ENCODE assay signal across 23 cellular contexts in the genomic region with DNA sequence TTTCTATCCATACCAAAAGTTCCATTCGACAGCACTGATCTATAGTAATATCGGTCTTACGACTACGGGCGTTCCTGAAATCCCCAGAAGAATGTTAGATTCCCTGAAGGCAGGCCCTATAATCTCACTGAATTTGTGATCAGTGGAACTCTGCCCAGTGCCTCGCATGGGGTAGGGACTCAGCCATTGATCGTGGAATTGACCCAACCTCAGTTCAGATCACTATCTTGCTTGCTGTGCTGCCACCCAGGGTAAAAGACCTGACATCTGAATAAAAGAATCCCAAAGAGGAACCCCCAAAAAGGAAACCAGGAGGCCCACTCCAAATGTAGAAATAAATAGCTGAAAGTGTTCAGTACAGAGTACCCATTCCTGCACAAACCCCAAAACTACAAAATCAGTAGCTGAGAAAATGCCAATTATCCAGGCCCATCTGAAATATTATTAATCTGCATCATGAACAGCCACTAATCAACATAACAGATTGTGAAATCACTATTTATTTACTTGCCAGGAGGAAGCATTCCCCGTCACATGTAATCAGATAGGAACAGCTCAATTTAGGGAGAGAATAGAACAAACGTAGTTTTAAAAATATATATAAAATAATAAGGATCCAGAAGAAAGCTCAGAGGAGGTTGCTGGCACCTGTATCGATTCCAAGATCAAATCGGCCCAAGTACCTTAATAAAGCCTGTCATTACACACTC.
"Had no signal": no experiment of that assay in that cellular context is flagged by ENCODE, and none has a peak within 500 bp of the region (broad histone marks: within the 10 kb centered on the region; RNA-seq: fewer than 3 reads in every experiment).

No MANE protein-coding gene starts in this region.

- H3K9me3 Mint-ChIP-seq: dendritic cell treated with granulocyte-macrophage colony-stimulating factor and Interleukin-4, amounts not matched to agents 40 ng/mL and 50 ng/mL, for 4 days; effector memory CD8-positive, alpha-beta T cell; endodermal cell; naive thymus-derived CD4-positive, alpha-beta T cell had no signal

- H3K27me3 ChIP-seq: colonic mucosa, esophagus squamous epithelium, gastrocnemius medialis, heart right ventricle had no signal

- H3K27ac ChIP-seq: colonic mucosa, epithelial cell of prostate, esophagus squamous epithelium, gastrocnemius medialis, heart right ventricle, left ventricle myocardium inferior, lower lobe of right lung had no signal

- H3K36me3 ChIP-seq: colonic mucosa, gastrocnemius medialis had no signal

- H3K27me3 Mint-ChIP-seq: dendritic cell treated with granulocyte-macrophage colony-stimulating factor and Interleukin-4, amounts not matched to agents 40 ng/mL and 50 ng/mL, for 4 days; naive thymus-derived CD4-positive, alpha-beta T cell had no signal

- H3K4me1 ChIP-seq: esophagus squamous epithelium, lower lobe of right lung had no signal

- H3K4me1 Mint-ChIP-seq: endodermal cell; naive thymus-derived CD4-positive, alpha-beta T cell had no signal

- DNase-seq: colonic mucosa; cortex of kidney; effector CD8-positive, alpha-beta T cell; effector memory CD8-positive, alpha-beta T cell; endodermal cell; erythroblast; esophagus squamous epithelium; foreskin fibroblast; foreskin melanocyte; gastrocnemius medialis; glutamatergic neuron; head of caudate nucleus; heart right ventricle; hippocampal formation; left cardiac atrium; left ventricle myocardium inferior; lower lobe of right lung; mesenchymal stem cell; midbrain; naive thymus-derived CD4-positive, alpha-beta T cell had no signal

- H3K9me3 ChIP-seq: colonic mucosa, esophagus squamous epithelium, gastrocnemius medialis, heart right ventricle, left ventricle myocardium inferior, lower lobe of right lung had no signal

- ATAC-seq: effector memory CD8-positive, alpha-beta T cell; esophagus mucosa; gastrocnemius medialis; heart right ventricle; left cardiac atrium; lower lobe of right lung; naive thymus-derived CD4-positive, alpha-beta T cell had no signal

- H3K36me3 Mint-ChIP-seq: naive thymus-derived CD4-positive, alpha-beta T cell had no signal

- H3K4me3 ChIP-seq: colonic mucosa, esophagus squamous epithelium, gastrocnemius medialis, heart right ventricle, left ventricle myocardium inferior, lower lobe of right lung had no signal

- H3K4me3 Mint-ChIP-seq: dendritic cell treated with granulocyte-macrophage colony-stimulating factor and Interleukin-4, amounts not matched to agents 40 ng/mL and 50 ng/mL, for 4 days; effector memory CD8-positive, alpha-beta T cell; endodermal cell; naive thymus-derived CD4-positive, alpha-beta T cell had no signal

- H3K27ac Mint-ChIP-seq: dendritic cell treated with granulocyte-macrophage colony-stimulating factor and Interleukin-4, amounts not matched to agents 40 ng/mL and 50 ng/mL, for 4 days; effector memory CD8-positive, alpha-beta T cell; endodermal cell; naive thymus-derived CD4-positive, alpha-beta T cell had no signal
